8 cellular contexts compared by ENCODE assay signal in the genomic region with DNA sequence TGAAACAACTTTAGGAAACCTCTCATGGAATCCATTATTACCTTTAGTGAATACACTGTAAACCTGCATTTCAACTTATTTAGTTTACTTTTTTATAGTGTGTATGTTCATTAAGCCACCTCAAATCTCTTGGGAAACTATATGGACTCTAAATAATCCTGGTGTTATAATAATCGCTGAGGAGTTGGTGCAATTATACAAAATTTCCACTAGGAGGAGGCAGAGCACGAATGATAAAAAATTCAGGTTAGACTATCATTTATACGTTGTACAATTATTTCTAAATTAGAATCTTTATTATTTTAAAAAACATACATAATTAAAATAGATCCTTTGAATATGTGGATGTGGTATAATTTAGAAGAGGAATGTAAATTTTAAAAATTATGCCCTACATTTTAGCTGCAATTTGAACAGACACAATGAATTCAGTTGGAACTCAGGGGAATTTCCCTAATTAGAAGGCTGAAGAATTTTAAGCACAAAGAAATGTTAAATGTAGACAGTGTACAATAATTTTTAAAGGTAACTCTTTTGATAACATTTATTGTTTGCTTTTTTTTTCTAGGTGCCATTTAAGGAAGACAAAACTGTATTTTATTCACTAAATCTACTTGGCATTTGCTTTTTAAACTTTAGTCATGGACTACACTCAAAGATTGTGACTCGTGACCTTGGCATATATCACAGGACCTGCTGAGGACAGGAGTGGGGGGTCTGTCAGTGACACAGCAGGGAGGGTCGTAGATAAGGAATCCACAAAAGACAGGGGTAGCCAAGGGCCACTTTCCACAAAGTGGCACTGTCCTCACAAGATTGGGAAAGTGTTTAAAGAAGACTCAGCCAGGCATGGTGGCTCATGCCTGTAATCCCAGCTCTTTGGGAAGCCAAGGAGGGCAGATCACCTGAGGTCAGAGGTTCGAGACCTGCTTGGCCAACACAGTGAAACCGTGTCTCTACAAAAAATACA. TPM values are rescaled to one million over a fixed set of nuclear protein-coding genes. Genes with fewer than 3 reads are reported as not detected.
DNase-seq lines count a peak whose midpoint lies in the region; ATAC-seq and TF ChIP-seq lines count a peak whose summit lies in the region.

No MANE protein-coding gene starts in this region.

- TF ChIP-seq CTCF in thoracic aorta (IDR thresholded peaks at IDR 0.05): peak; percentile 81

- no peak for TF ChIP-seq EP300 in Ishikawa (IDR thresholded peaks at IDR 0.05; ENCODE audit: borderline replicate concordance)

- no peaks in the 10 kb centered on the region for H3K27me3 ChIP-seq in thoracic aorta (replicated peaks; ENCODE audit: insufficient read depth)

- peak; percentile 80 for TF ChIP-seq RAD21 in Ishikawa (IDR thresholded peaks at IDR 0.05; ENCODE audit: low read depth)

- H3K9me3 ChIP-seq in thoracic aorta: no peaks in the 10 kb centered on the region

- ATAC-seq in thoracic aorta (ENCODE audit: insufficient number of reproducible peaks, low FRiP score, low read depth) (no peak), HG03460 (IDR thresholded peaks at IDR 0.05; ENCODE audit: unreplicated experiment) (no peak), HG02610 (IDR thresholded peaks at IDR 0.05; ENCODE audit: unreplicated experiment) (no peak)

- DNase-seq in Caki2 (ENCODE audit: low read depth) (peak; percentile 23), SW480 (ENCODE audit: low spot score) (peak; percentile 15), foreskin melanocyte (peak; percentile 20), thoracic aorta (ENCODE audit: low spot score) (no peak)
- DNase-seq in effector CD4-positive, alpha-beta T cell: no peak

- in situ Hi-C loops in Caki2 (cut with HindIII; ENCODE audit: low pct_unique_long_range_greater_than_20kb, low sequenced_read_pairs): no loop called here

- no peaks in the 10 kb centered on the region for H3K36me3 ChIP-seq in thoracic aorta

- H3K27ac ChIP-seq in thoracic aorta: no peak overlapping the region

- H3K4me1 ChIP-seq in thoracic aorta (ENCODE audit: control insufficient read depth in 1 of 2, low read depth in 2 of 2): no peaks in the 10 kb centered on the region

- H3K4me3 ChIP-seq in thoracic aorta: no peak overlapping the region

TF ChIP-seq in Ishikawa, 13 proteins besides CTCF, POLR2A, EP300 and RAD21:
- TF ChIP-seq TCF12 (IDR thresholded peaks at IDR 0.05; ENCODE audit: low read depth) (no peak), CREB1 (IDR thresholded peaks at IDR 0.05; ENCODE audit: low read depth) (no peak), ZBTB7A (IDR thresholded peaks at IDR 0.05; ENCODE audit: low read depth) (no peak), EGR1 (IDR thresholded peaks at IDR 0.05) (no peak), CEBPB (IDR thresholded peaks at IDR 0.05) (no peak), TEAD4 (IDR thresholded peaks at IDR 0.05) (no peak), TAF1 (IDR thresholded peaks at IDR 0.05; ENCODE audit: low read depth) (no peak), YY1 (IDR thresholded peaks at IDR 0.05; ENCODE audit: low read depth) (no peak)
- TF ChIP-seq, protein P1, sequence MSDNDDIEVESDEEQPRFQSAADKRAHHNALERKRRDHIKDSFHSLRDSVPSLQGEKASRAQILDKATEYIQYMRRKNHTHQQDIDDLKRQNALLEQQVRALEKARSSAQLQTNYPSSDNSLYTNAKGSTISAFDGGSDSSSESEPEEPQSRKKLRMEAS (IDR thresholded peaks at IDR 0.05): no peak

RNA-seq across cellular contexts. Expression of gene RAB12, which starts 45.5 kb away (rescaled TPM):
- 35.9 and 39.9 TPM in 2 replicates for total RNA-seq in Caki2 (2014; rRNA removed; shearing (Covaris generic); ENCODE audit: low replicate concordance)
- total RNA-seq in thoracic aorta: 10 to 100 TPM; 40.1 to 55.0 TPM

RNA-seq across cellular contexts. Expression of gene MTCL1, which starts 50.6 kb away (rescaled TPM):
- total RNA-seq in Caki2 (2014; rRNA removed; shearing (Covaris generic); ENCODE audit: low replicate concordance): 55.4 and 59.8 TPM in 2 replicates
- 10 to 100 TPM in 1 of 2 donors, 1 to 10 TPM in 1; 9.9 to 23.3 TPM for total RNA-seq in thoracic aorta

Comparison
In these comparisons a context has a peak if more than half of its experiments do, and no peak if none do; other contexts are left out.
1. DNase-seq: peak in Caki2 (single experiment), SW480 (single experiment) and foreskin melanocyte (single experiment); none in thoracic aorta (single experiment) and effector CD4-positive, alpha-beta T cell (single experiment).